In the genomic region with DNA sequence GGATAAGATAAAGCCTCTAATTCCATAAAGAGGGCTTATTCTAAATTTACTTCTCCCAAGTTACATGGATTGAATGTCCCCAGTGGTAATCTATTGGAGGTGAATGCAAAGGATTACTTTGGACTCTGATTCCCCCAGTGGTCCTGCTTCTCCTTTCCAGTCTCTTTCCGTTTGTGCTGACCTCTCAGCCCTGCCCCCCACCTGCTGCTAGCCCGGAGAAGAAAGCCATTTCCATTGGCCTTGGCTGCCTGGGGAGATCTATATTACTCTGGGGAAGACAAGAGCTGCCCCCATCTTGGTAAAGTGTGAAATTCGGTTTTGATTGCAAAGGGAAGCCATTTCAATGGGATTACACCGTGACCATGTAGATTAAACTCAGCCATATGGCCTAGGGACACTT, we compare ENCODE assay signal across 22 cellular contexts. TPM values are rescaled to one million over a fixed set of nuclear protein-coding genes. Genes with fewer than 3 reads are reported as not detected.
DNase-seq lines count a peak whose midpoint lies in the region; ATAC-seq and TF ChIP-seq lines count a peak whose summit lies in the region.
"Had no signal": no experiment of that assay in that cellular context is flagged by ENCODE, and none has a peak within 500 bp of the region (broad histone marks: within the 10 kb centered on the region; RNA-seq: fewer than 3 reads in every experiment).

No MANE protein-coding gene starts in this region.

- no peak overlapping the region for H3K4me3 ChIP-seq in neural progenitor cell
- H3K4me3 ChIP-seq: A549, BLaER1, GM12878 had no signal

- H3K79me2 ChIP-seq in neural progenitor cell (ENCODE audit: low read depth) = no peaks in the 10 kb centered on the region

- DNase-seq in DMS53 (lab: John Stamatoyannopoulos, UW) (peak; percentile 80), DMS53 treated with DMSO at 0.1 percent for 48 hours (lab: John Stamatoyannopoulos, UW; ENCODE audit: unreplicated experiment) (no peak), NCI-H524 (lab: John Stamatoyannopoulos, UW) (peak; percentile 53 to 75), NCI-H82 treated with DMSO at 0.1 percent for 48 hours (lab: John Stamatoyannopoulos, UW; ENCODE audit: unreplicated experiment) (peak; percentile 65), neural progenitor cell (ENCODE audit: low spot score) (no peak), islet precursor cell (no peak)
- DNase-seq: AML-193; CD4-positive, alpha-beta memory T cell; DMS153; DND-41; EL; GOT3; H9 had no signal

- H3K9me3 ChIP-seq in neural progenitor cell (ENCODE audit: low read depth) = no peaks in the 10 kb centered on the region
- H3K9me3 ChIP-seq: A549, BLaER1 had no signal

- H3K36me3 Mint-ChIP-seq in neural progenitor cell = no peaks in the 10 kb centered on the region
- H3K36me3 Mint-ChIP-seq: CD14-positive monocyte; CD4-positive, alpha-beta memory T cell; IgD-negative memory B cell had no signal

- peaks cover 9% of the 10 kb centered on the region for H4K20me1 ChIP-seq in neural progenitor cell (ENCODE audit: low read depth)
- H4K20me1 ChIP-seq: BLaER1 had no signal

- H3K27ac Mint-ChIP-seq in neural progenitor cell = peak overlapping the region; percentile 68
- H3K27ac Mint-ChIP-seq: CD14-positive monocyte; CD4-positive, alpha-beta memory T cell; H9; IgD-negative memory B cell had no signal

- no peaks in the 10 kb centered on the region for H3K9me3 Mint-ChIP-seq in neural progenitor cell
- H3K9me3 Mint-ChIP-seq: H9 had no signal

- no peak overlapping the region for H2AFZ ChIP-seq in neural progenitor cell (replicated peaks)

- H3K27me3 ChIP-seq in neural progenitor cell = peaks cover 95% of the 10 kb centered on the region
- H3K27me3 ChIP-seq: BLaER1 had no signal

- no peak overlapping the region for H3K4me2 ChIP-seq in neural progenitor cell
- H3K4me2 ChIP-seq: A549, BLaER1 had no signal

- H3F3A ChIP-seq in neural progenitor cell (ENCODE audit: low read depth) = peaks cover 5% of the 10 kb centered on the region

- no peak overlapping the region for H3K9ac ChIP-seq in neural progenitor cell
- H3K9ac ChIP-seq: BLaER1 had no signal

- no peak for TF ChIP-seq CTCF in neural progenitor cell (IDR thresholded peaks at IDR 0.05)

- peaks cover 50% of the 10 kb centered on the region for H3K4me1 Mint-ChIP-seq in neural progenitor cell
- H3K4me1 Mint-ChIP-seq: CD14-positive monocyte had no signal

- H3K4me1 ChIP-seq in neural progenitor cell = peaks cover 17% of the 10 kb centered on the region
- H3K4me1 ChIP-seq: A549, BLaER1 had no signal

- H3K36me3 ChIP-seq in neural progenitor cell = no peaks in the 10 kb centered on the region
- H3K36me3 ChIP-seq: BLaER1 had no signal

- ATAC-seq in GM18858 (IDR thresholded peaks at IDR 0.05; ENCODE audit: unreplicated experiment) = no peak
- ATAC-seq: A549, GM12878, HepG2 had no signal

- peaks cover 29% of the 10 kb centered on the region for H3K27me3 Mint-ChIP-seq in neural progenitor cell (ENCODE audit: insufficient read depth, low read depth)

- no peak overlapping the region for H3K27ac ChIP-seq in neural progenitor cell
- H3K27ac ChIP-seq: 22Rv1, A549, BLaER1 had no signal

- peak overlapping the region; percentile 60 for H3K4me3 Mint-ChIP-seq in neural progenitor cell
- H3K4me3 Mint-ChIP-seq: CD14-positive monocyte; CD4-positive, alpha-beta memory T cell; H9; IgD-negative memory B cell had no signal

RNA-seq across cellular contexts. Expression of a gene that starts 13.3 kb away (rescaled TPM):
- total RNA-seq in neural progenitor cell (ENCODE audit: low replicate concordance) = 0.21 TPM in 1 of 2 replicates, not detected in the other
- total RNA-seq: CD4-positive, alpha-beta memory T cell; G401; H9; HepG2 had no signal

RNA-seq across cellular contexts. Expression of a gene that starts 53.7 kb away (rescaled TPM):
- 0.06 and 0.07 TPM in 2 replicates for total RNA-seq in neural progenitor cell (ENCODE audit: low replicate concordance)
- total RNA-seq: CD4-positive, alpha-beta memory T cell; G401 had no signal

Comparison
In these comparisons a context has a peak if more than half of its experiments do, and no peak if none do; other contexts are left out.
1. DNase-seq: peak in DMS53 (single experiment), NCI-H524 (2 of 2) and NCI-H82 treated with DMSO at 0.1 percent for 48 hours (single experiment); none in DMS53 treated with DMSO at 0.1 percent for 48 hours (single experiment), neural progenitor cell (single experiment) and islet precursor cell (single experiment).